19 cellular contexts compared by ENCODE assay signal in the genomic region with DNA sequence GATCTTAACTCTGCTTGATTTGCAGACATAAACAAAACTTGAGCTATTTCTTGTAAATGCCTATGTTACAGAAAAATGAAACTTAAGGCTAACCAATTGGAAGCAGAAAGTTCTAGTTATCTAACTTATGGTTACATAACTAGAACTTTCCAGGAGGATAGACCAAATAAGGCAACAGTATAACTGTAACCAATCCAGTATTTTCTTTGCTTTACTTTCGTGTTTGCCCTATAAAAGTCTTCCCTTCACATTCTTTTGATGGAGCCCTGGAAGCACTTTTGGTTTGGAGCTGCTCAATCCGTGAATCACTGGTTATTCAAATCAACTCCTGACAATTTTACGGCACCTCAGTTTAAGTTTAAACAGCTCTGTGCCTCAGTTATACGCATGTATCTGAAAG.
DNase-seq lines count a peak whose midpoint lies in the region; ATAC-seq and TF ChIP-seq lines count a peak whose summit lies in the region.
"Had no signal": no experiment of that assay in that cellular context is flagged by ENCODE, and none has a peak within 500 bp of the region (broad histone marks: within the 10 kb centered on the region; RNA-seq: fewer than 3 reads in every experiment).

No MANE protein-coding gene starts in this region.

- H3K4me1 Mint-ChIP-seq in HFFc6 (ENCODE audit: low read depth) (peaks cover 19% of the 10 kb centered on the region; the same call in 1 of the 2 replicates), type B pancreatic cell (ENCODE audit: unreplicated experiment) (no peaks in the 10 kb centered on the region)
- H3K4me1 Mint-ChIP-seq in T-helper 2 cell treated with Interferon-gamma antibody and Interleukin-4, amounts not matched to agents 5 μg/mL and 100 μg/mL, for 36 hours (ENCODE audit: low read depth) = peaks cover 5% of the 10 kb centered on the region

- H3K4me3 Mint-ChIP-seq in HFFc6 (no peak overlapping the region), type B pancreatic cell (no peak overlapping the region)
- H3K4me3 Mint-ChIP-seq in T-helper 2 cell treated with Interferon-gamma antibody and Interleukin-4, amounts not matched to agents 5 μg/mL and 100 μg/mL, for 36 hours = no peak overlapping the region

- ATAC-seq in GM19467 (IDR thresholded peaks at IDR 0.05; ENCODE audit: unreplicated experiment) = no peak
- ATAC-seq: left lung, mucosa of descending colon had no signal

- H3K27ac Mint-ChIP-seq in HFFc6 (no peak overlapping the region; the same call in 1 of the 2 replicates), type B pancreatic cell (no peak overlapping the region)
- no peak overlapping the region for H3K27ac Mint-ChIP-seq in T-helper 2 cell treated with Interferon-gamma antibody and Interleukin-4, amounts not matched to agents 5 μg/mL and 100 μg/mL, for 36 hours

- H3K4me3 ChIP-seq in AG09309 (ENCODE audit: control insufficient read depth, low read depth, low read length) = no peak overlapping the region
- H3K4me3 ChIP-seq: left lung, mucosa of descending colon, sigmoid colon had no signal

- no peak for TF ChIP-seq CTCF in AG09309 (IDR thresholded peaks at IDR 0.05; ENCODE audit: control insufficient read depth, insufficient read depth, low read depth, low read length, missing control alignments)
- no peak for TF ChIP-seq CTCF in HFFc6 (IDR thresholded peaks at IDR 0.05)
- no peak for TF ChIP-seq CTCF in type B pancreatic cell (conservative IDR thresholded peaks at IDR 0.05)

- H3K27me3 Mint-ChIP-seq in HFFc6 (ENCODE audit: insufficient read depth) (no peaks in the 10 kb centered on the region), type B pancreatic cell (no peaks in the 10 kb centered on the region)
- no peaks in the 10 kb centered on the region for H3K27me3 Mint-ChIP-seq in T-helper 2 cell treated with Interferon-gamma antibody and Interleukin-4, amounts not matched to agents 5 μg/mL and 100 μg/mL, for 36 hours (ENCODE audit: low read depth)

- H3K9me3 Mint-ChIP-seq in HFFc6 = no peaks in the 10 kb centered on the region
- no peaks in the 10 kb centered on the region for H3K9me3 Mint-ChIP-seq in T-helper 2 cell treated with Interferon-gamma antibody and Interleukin-4, amounts not matched to agents 5 μg/mL and 100 μg/mL, for 36 hours
- H3K9me3 Mint-ChIP-seq in type B pancreatic cell = no peaks in the 10 kb centered on the region

- peaks cover 9% of the 10 kb centered on the region; the same call in 1 of the 2 replicates for H3K36me3 Mint-ChIP-seq in HFFc6 (ENCODE audit: low read depth)
- H3K36me3 Mint-ChIP-seq in T-helper 2 cell treated with Interferon-gamma antibody and Interleukin-4, amounts not matched to agents 5 μg/mL and 100 μg/mL, for 36 hours (ENCODE audit: low read depth) = peaks cover 31% of the 10 kb centered on the region
- H3K36me3 Mint-ChIP-seq in type B pancreatic cell = peaks cover 3% of the 10 kb centered on the region

- peak; percentile 82 for DNase-seq in AG09309 (ENCODE audit: low read depth)
- peak; percentile 27 for DNase-seq in HFFc6
- peak; percentile 77 for DNase-seq in dedifferentiated amniotic fluid mesenchymal stem cell (ENCODE audit: extremely low spot score)
- DNase-seq in non-pigmented ciliary epithelial cell (ENCODE audit: low read depth) = peak; percentile 4
- DNase-seq in T-helper 2 cell treated with Interferon-gamma antibody and Interleukin-4, amounts not matched to agents 5 μg/mL and 100 μg/mL, for 36 hours (ENCODE audit: low spot score) = no peak
- no peak for DNase-seq in type B pancreatic cell (ENCODE audit: extremely low spot score, unreplicated experiment)
- no peak for DNase-seq in NCI-H1092 treated with DMSO at 0.1 percent for 48 hours (lab: John Stamatoyannopoulos, UW)
- DNase-seq: activated CD4-positive, CD25-positive, alpha-beta regulatory T cell treated with anti-CD3 and anti-CD28 coated beads, Interleukin-2, amount 50 U/mL, for 72 hours; anterior cingulate cortex; Calu3; left lung; mucosa of descending colon; NCI-H1436; NCI-H2171 treated with DMSO at 0.1 percent for 48 hours; NCI-H82; nucleus accumbens; sigmoid colon; stimulated activated CD4-positive, alpha-beta T cell treated with anti-CD3 and anti-CD28 coated beads, Interleukin-1b, Interleukin-23, amount 100 ng/mL, for 48 hours had no signal

Comparison
In these comparisons a context has a peak if more than half of its experiments do, and no peak if none do; other contexts are left out.
1. DNase-seq: peak in AG09309 (single experiment), HFFc6 (single experiment), dedifferentiated amniotic fluid mesenchymal stem cell (single experiment) and non-pigmented ciliary epithelial cell (single experiment); none in T-helper 2 cell treated with Interferon-gamma antibody and Interleukin-4, amounts not matched to agents 5 μg/mL and 100 μg/mL, for 36 hours (single experiment), type B pancreatic cell (single experiment) and NCI-H1092 treated with DMSO at 0.1 percent for 48 hours (single experiment).